7 cellular contexts compared by ENCODE assay signal in genomic region chr4:121660175-121660933, GRCh38. TPM values are rescaled to one million over a fixed set of nuclear protein-coding genes. Genes with fewer than 3 reads are reported as not detected.
DNase-seq lines count a peak whose midpoint lies in the region; FAIRE-seq and TF ChIP-seq lines count a peak whose summit lies in the region.
"Not testable (repeated sequence)": the region's sequence is repeated elsewhere in the genome, so short reads cannot be mapped to it uniquely, and the experiment has no call there.

No MANE protein-coding gene starts in this region.

- H3K9me3 Mint-ChIP-seq in astrocyte (ENCODE audit: unreplicated experiment) = not testable (repeated sequence)

- POLR2A ChIA-PET in HEK293 (lab: Yijun Ruan, JAX) = not testable (repeated sequence)

- not testable (repeated sequence) for H3K36me3 Mint-ChIP-seq in astrocyte (ENCODE audit: low read depth, unreplicated experiment)

- not testable (repeated sequence) for H2AFZ ChIP-seq in astrocyte (ENCODE audit: low read depth, low read length); mesenchymal stem cell (ENCODE audit: low read depth, low read length)

- H2BK15ac ChIP-seq in mesenchymal stem cell (ENCODE audit: low read depth, poor library complexity, severe bottlenecking) = not testable (repeated sequence)

- not testable (repeated sequence) for H4K91ac ChIP-seq in mesenchymal stem cell (ENCODE audit: low read length)

- not testable (repeated sequence) for TF ChIP-seq CTCF in HEK293 (tag by site-specific recombination; IDR thresholded peaks at IDR 0.05); astrocyte (IDR thresholded peaks at IDR 0.05; ENCODE audit: insufficient read depth, low read depth, low read length)

- H3K4me3 Mint-ChIP-seq in astrocyte (ENCODE audit: unreplicated experiment) = not testable (repeated sequence)

- not testable (repeated sequence) for H3K4ac ChIP-seq in mesenchymal stem cell (ENCODE audit: low read depth in 1 of 2, low read length in 2 of 2)

- H4K8ac ChIP-seq in mesenchymal stem cell (ENCODE audit: low read length) = not testable (repeated sequence)

- not testable (repeated sequence) for H3K14ac ChIP-seq in mesenchymal stem cell (ENCODE audit: low read length in 2 of 2)

- not testable (repeated sequence) for H3K79me2 ChIP-seq in astrocyte (ENCODE audit: insufficient read depth, low read length)

- not testable (repeated sequence) for H2BK5ac ChIP-seq in mesenchymal stem cell (ENCODE audit: low read depth, low read length, poor library complexity, severe bottlenecking)

- H3K27me3 Mint-ChIP-seq in astrocyte (ENCODE audit: low read depth, unreplicated experiment) = not testable (repeated sequence)

- not testable (repeated sequence) for H2BK12ac ChIP-seq in mesenchymal stem cell (ENCODE audit: low read length in 2 of 2)

- not testable (repeated sequence) for H3K27ac ChIP-seq in HEK293 (ENCODE audit: extremely low read depth, low read depth, low read length); astrocyte (ENCODE audit: low read depth, low read length); mesenchymal stem cell (ENCODE audit: low read length, poor library complexity, severe bottlenecking)

- not testable (repeated sequence) for H3K4me1 Mint-ChIP-seq in astrocyte (ENCODE audit: low read depth, unreplicated experiment)

- H2BK120ac ChIP-seq in mesenchymal stem cell (ENCODE audit: low read depth, low read length) = not testable (repeated sequence)

- H3K4me2 ChIP-seq in astrocyte (ENCODE audit: low read length); mesenchymal stem cell (ENCODE audit: low read length, poor library complexity, severe bottlenecking): not testable (repeated sequence)

- H3K4me3 ChIP-seq in HEK293 (ENCODE audit: low read depth, low read length); astrocyte (ENCODE audit: insufficient read depth, low read depth, low read length); mesenchymal stem cell (ENCODE audit: insufficient read depth in 1 of 2, low read depth in 1 of 2, low read length in 2 of 2): not testable (repeated sequence)

- not testable (repeated sequence) for H3K27ac Mint-ChIP-seq in astrocyte (ENCODE audit: unreplicated experiment)

- H3K27me3 ChIP-seq in astrocyte (ENCODE audit: insufficient read depth, low read length); mesenchymal stem cell (ENCODE audit: control insufficient read depth in 1 of 2, insufficient read depth in 1 of 2, low read length in 2 of 2): not testable (repeated sequence)

- not testable (repeated sequence) for H3K18ac ChIP-seq in mesenchymal stem cell (ENCODE audit: low read depth in 1 of 2, low read length in 2 of 2)

- CTCF ChIA-PET in HEK293 (lab: Yijun Ruan, JAX) = interaction anchor here (0.6 kb wide), 1 partner anchor 589 kb away, joined by 4 read pairs; no protein-coding TSS in a partner anchor

- not testable (repeated sequence) for H3K79me1 ChIP-seq in mesenchymal stem cell (replicated peaks; ENCODE audit: low read length, poor library complexity, severe bottlenecking)

- not testable (repeated sequence) for H3K4me1 ChIP-seq in HEK293 (ENCODE audit: control insufficient read depth, insufficient read depth, low read length); astrocyte (ENCODE audit: insufficient read depth, low read length); mesenchymal stem cell (ENCODE audit: control insufficient read depth, insufficient read depth, low read depth, low read length)

- not testable (repeated sequence) for FAIRE-seq in astrocyte (lab: Jason Lieb, UNC)

- not testable (repeated sequence) for H3K9me3 ChIP-seq in HEK293 (ENCODE audit: control insufficient read depth, insufficient read depth, low read depth, low read length); astrocyte (ENCODE audit: insufficient read depth, low read depth, low read length); mesenchymal stem cell (ENCODE audit: control insufficient read depth, low read length)

- not testable (repeated sequence) for H4K20me1 ChIP-seq in astrocyte (ENCODE audit: insufficient read depth, low read length)

- not testable (repeated sequence) for H2AK5ac ChIP-seq in mesenchymal stem cell (ENCODE audit: low read length, severe bottlenecking)

- DNase-seq in EH (ENCODE audit: low read depth) (peak; percentile 31), KBM-7 (peak; percentile 16), NCI-H526 treated with DMSO at 0.1 percent for 48 hours (lab: John Stamatoyannopoulos, UW) (peak; percentile 6), astrocyte (ENCODE audit: low read depth) (peak; percentile 61), dermis blood vessel endothelial cell (peak; percentile 17), mesenchymal stem cell (peak; percentile 22)

- H3K23ac ChIP-seq in mesenchymal stem cell (ENCODE audit: low read length in 2 of 2) = not testable (repeated sequence)

- in situ Hi-C loops in KBM-7 (cut with MboI; ENCODE audit: low pct_unique_long_range_greater_than_20kb, low sequenced_read_pairs) = not testable (repeated sequence)

- not testable (repeated sequence) for H3K36me3 ChIP-seq in HEK293 (ENCODE audit: control insufficient read depth in 2 of 2, insufficient read depth in 1 of 2, low read length in 2 of 2); astrocyte (ENCODE audit: insufficient read depth, low read length)
- peaks cover 4 to 22% of the 10 kb centered on the region in 2 experiments for H3K36me3 ChIP-seq in mesenchymal stem cell (ENCODE audit: control insufficient read depth in 1 of 2, insufficient read depth in 2 of 2, low read depth in 1 of 2, low read length in 2 of 2)

- WGBS in mesenchymal stem cell = 90% methylated on average over 8 of the region's 10 CpGs

- H3K9ac ChIP-seq in astrocyte (ENCODE audit: low read length); mesenchymal stem cell (ENCODE audit: low read length): not testable (repeated sequence)

TF ChIP-seq in HEK293, 187 proteins besides CTCF, POLR2A, EP300 and RAD21:
- TF ChIP-seq ZNF146 (tag by site-specific recombination; IDR thresholded peaks at IDR 0.05) = peak; percentile 68; the same call in 1 of the 2 replicates

RNA-seq across cellular contexts. Expression of gene ANXA5, which starts 36.4 kb away (rescaled TPM):
- total RNA-seq in astrocyte = 682 and 793 TPM in 2 replicates
- 373 and 483 TPM in 2 replicates for total RNA-seq in dermis blood vessel endothelial cell
- polyA plus RNA-seq in mesenchymal stem cell (2013, experiment 1 of 2) = 578 TPM
- polyA plus RNA-seq in mesenchymal stem cell (2013, experiment 2 of 2) = 600 TPM

Comparison
In these comparisons a context has a peak if more than half of its experiments do, and no peak if none do; other contexts are left out.
1. DNase-seq: peak in every context shown above with its lines; median percentile 61 in astrocyte; 31 in EH; 22 in mesenchymal stem cell; 17 in dermis blood vessel endothelial cell; 16 in KBM-7; 6 in NCI-H526 treated with DMSO at 0.1 percent for 48 hours.